Comparison of ENCODE assay signal across 9 cellular contexts in the genomic region with DNA sequence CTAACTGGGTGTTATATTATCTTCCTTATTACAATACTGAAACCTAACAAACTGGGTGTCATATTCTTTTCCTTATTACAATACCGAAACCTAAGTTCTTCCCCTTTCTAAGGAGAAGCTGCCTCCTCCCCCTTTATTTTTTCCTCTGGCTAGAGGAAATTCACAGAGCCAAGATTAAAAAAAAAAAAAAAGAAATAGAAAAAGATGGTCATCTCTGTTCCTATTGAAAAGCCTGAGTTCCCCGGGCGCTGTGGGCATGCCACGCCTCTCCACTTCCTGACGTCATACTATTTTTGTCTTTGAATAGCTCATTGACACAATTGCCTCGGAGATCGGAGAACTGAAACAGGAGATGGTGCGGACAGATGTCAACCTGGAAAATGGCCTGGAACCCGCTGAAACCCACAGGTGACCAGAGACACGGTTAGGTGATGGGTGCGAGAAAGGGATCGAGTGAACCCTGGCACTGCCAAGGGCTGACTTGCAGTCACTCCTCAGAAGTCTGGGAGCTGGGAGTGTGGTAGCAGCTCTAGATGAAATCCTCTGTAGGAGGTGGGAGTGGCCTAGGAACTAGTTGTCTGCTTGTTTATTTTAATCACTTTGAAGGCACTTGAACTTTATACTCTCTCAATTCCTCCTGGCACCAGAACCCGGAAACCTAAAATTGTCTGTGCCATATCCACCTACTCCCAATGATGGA.
A peak's percentile ranks its signal among the peaks of the same experiment; 100 is the strongest.
DNase-seq lines count a peak whose midpoint lies in the region; FAIRE-seq and TF ChIP-seq lines count a peak whose summit lies in the region.
"Had no signal": no experiment of that assay in that cellular context is flagged by ENCODE, and none has a peak within 500 bp of the region (broad histone marks: within the 10 kb centered on the region; RNA-seq: fewer than 3 reads in every experiment).

No MANE protein-coding gene starts in this region.

- H3K9ac ChIP-seq in mesenchymal stem cell (ENCODE audit: low read length) (no peak overlapping the region), mesendoderm (ENCODE audit: low read length) (no peak overlapping the region)

- H3K14ac ChIP-seq in mesenchymal stem cell (ENCODE audit: low read length in 2 of 2) = no peak overlapping the region

- H2AK5ac ChIP-seq in mesenchymal stem cell (ENCODE audit: low read length, severe bottlenecking) (no peak overlapping the region), mesendoderm (ENCODE audit: low read length) (no peak overlapping the region)

- no peak for TF ChIP-seq CTCF in breast epithelium (IDR thresholded peaks at IDR 0.05)

- intact Hi-C loops in breast epithelium (cut with DNase I; ENCODE audit: low total_unique reads) = no loop called here

- DNase-seq in CD1c-positive myeloid dendritic cell (ENCODE audit: extremely low spot score) (peak; percentile 95), NCI-H1436 (lab: John Stamatoyannopoulos, UW) (peak; percentile 58), breast epithelium (ENCODE audit: low spot score in 2 of 2) (peak; percentile 76 to 91), mesenchymal stem cell (peak; percentile 62), ACHN (no peak), urothelium cell line (ENCODE audit: low spot score) (no peak), mesendoderm (no peak)
- DNase-seq in activated naive CD4-positive, alpha-beta T cell (lab: John Stamatoyannopoulos, UW) = no peak

- H4K91ac ChIP-seq in mesenchymal stem cell (ENCODE audit: low read length) = no peak overlapping the region

- H3K18ac ChIP-seq in mesenchymal stem cell (ENCODE audit: low read depth in 1 of 2, low read length in 2 of 2) = peak overlapping the region in 1 of 2 experiments; percentile 63
- no peak overlapping the region for H3K18ac ChIP-seq in mesendoderm (ENCODE audit: low read length)

- H4K8ac ChIP-seq in mesenchymal stem cell (ENCODE audit: low read length) = peak overlapping the region; percentile 66
- H4K8ac ChIP-seq in mesendoderm (ENCODE audit: low read depth, low read length) = no peak overlapping the region

- peak overlapping the region; percentile 56 to 85 for H2BK12ac ChIP-seq in mesenchymal stem cell (ENCODE audit: low read length in 2 of 2)

- H3K27ac ChIP-seq in breast epithelium = peak overlapping the region; percentile 94 to 97
- H3K27ac ChIP-seq in mesenchymal stem cell (ENCODE audit: low read length, poor library complexity, severe bottlenecking) = no peak overlapping the region
- H3K27ac ChIP-seq in mesendoderm (ENCODE audit: low read depth, low read length) = no peak overlapping the region

- no peak overlapping the region for H2BK15ac ChIP-seq in mesenchymal stem cell (ENCODE audit: low read depth, poor library complexity, severe bottlenecking)
- H2BK15ac ChIP-seq in mesendoderm (replicated peaks; ENCODE audit: low read depth) = no peak overlapping the region

- H3K4ac ChIP-seq in mesenchymal stem cell (ENCODE audit: low read depth in 1 of 2, low read length in 2 of 2) (peak overlapping the region; percentile 42 to 60), mesendoderm (ENCODE audit: low read depth, low read length) (no peak overlapping the region)

- no peaks in the 10 kb centered on the region for H3K36me3 ChIP-seq in breast epithelium
- H3K36me3 ChIP-seq in mesenchymal stem cell (ENCODE audit: control insufficient read depth in 1 of 2, insufficient read depth in 2 of 2, low read depth in 1 of 2, low read length in 2 of 2) = peaks cover 24 to 28% of the 10 kb centered on the region in 2 experiments
- no peaks in the 10 kb centered on the region for H3K36me3 ChIP-seq in mesendoderm (ENCODE audit: control insufficient read depth, insufficient read depth, low read length)

- H3K79me2 ChIP-seq in mesendoderm (ENCODE audit: control insufficient read depth, insufficient read depth, low read length) = no peaks in the 10 kb centered on the region

- H2AFZ ChIP-seq in mesenchymal stem cell (ENCODE audit: low read depth, low read length) = no peak overlapping the region

- H4K5ac ChIP-seq in mesendoderm (ENCODE audit: low read length) = no peak overlapping the region

- H3K9me3 ChIP-seq in breast epithelium (no peaks in the 10 kb centered on the region), mesenchymal stem cell (ENCODE audit: control insufficient read depth, low read length) (no peaks in the 10 kb centered on the region)

- in situ Hi-C loops in ACHN (cut with HindIII; ENCODE audit: low pct_ligation_motif_present, low pct_unique_long_range_greater_than_20kb, low sequenced_read_pairs) = no loop called here

- H3K4me1 ChIP-seq in breast epithelium = peaks cover 3 to 16% of the 10 kb centered on the region in 2 donors
- H3K4me1 ChIP-seq in mesenchymal stem cell (ENCODE audit: control insufficient read depth, insufficient read depth, low read depth, low read length) = no peaks in the 10 kb centered on the region
- H3K4me1 ChIP-seq in mesendoderm (ENCODE audit: control insufficient read depth, low read depth, low read length) = no peaks in the 10 kb centered on the region

- no peak for FAIRE-seq in urothelium cell line (lab: Jason Lieb, UNC)
- FAIRE-seq: TTC549 had no signal

- H3K27me3 ChIP-seq in breast epithelium (no peaks in the 10 kb centered on the region), mesenchymal stem cell (ENCODE audit: control insufficient read depth in 1 of 2, insufficient read depth in 1 of 2, low read length in 2 of 2) (no peaks in the 10 kb centered on the region), mesendoderm (ENCODE audit: insufficient read depth, low read length, poor library complexity) (no peaks in the 10 kb centered on the region)

- TF ChIP-seq POLR2A in breast epithelium (IDR thresholded peaks at IDR 0.05) = no peak

- no peak overlapping the region for H3K4me2 ChIP-seq in mesenchymal stem cell (ENCODE audit: low read length, poor library complexity, severe bottlenecking)
- H3K4me2 ChIP-seq in mesendoderm (ENCODE audit: low read length) = no peak overlapping the region

- H2BK5ac ChIP-seq in mesenchymal stem cell (ENCODE audit: low read depth, low read length, poor library complexity, severe bottlenecking) (no peak overlapping the region), mesendoderm (ENCODE audit: low read length) (no peak overlapping the region)

- peaks cover 29% of the 10 kb centered on the region for H3K79me1 ChIP-seq in mesenchymal stem cell (replicated peaks; ENCODE audit: low read length, poor library complexity, severe bottlenecking)
- H3K79me1 ChIP-seq in mesendoderm (ENCODE audit: low read length) = no peaks in the 10 kb centered on the region

- no peak overlapping the region for H3K23ac ChIP-seq in mesenchymal stem cell (ENCODE audit: low read length in 2 of 2)
- H3K23ac ChIP-seq in mesendoderm (ENCODE audit: low read length) = no peak overlapping the region

- H3K4me3 ChIP-seq in breast epithelium = peak overlapping the region; percentile 25 to 64 (median 45)
- H3K4me3 ChIP-seq in mesenchymal stem cell (ENCODE audit: insufficient read depth in 1 of 2, low read depth in 1 of 2, low read length in 2 of 2) = no peak overlapping the region
- H3K4me3 ChIP-seq in mesendoderm (ENCODE audit: low read length) = no peak overlapping the region

- H2BK120ac ChIP-seq in mesenchymal stem cell (ENCODE audit: low read depth, low read length) (no peak overlapping the region), mesendoderm (ENCODE audit: low read depth, low read length) (no peak overlapping the region)

- 76% methylated on average over 13 of the region's 13 CpGs for WGBS in mesenchymal stem cell
- WGBS in mesendoderm (ENCODE audit: extremely low coverage, insufficient coverage, low lambda C conversion rate) = no CpG with 5 or more reads among the region's 13 CpGs

- H3K56ac ChIP-seq in mesendoderm (ENCODE audit: low read length) = no peak overlapping the region

Comparison
In these comparisons a context has a peak if more than half of its experiments do, and no peak if none do; other contexts are left out.
1. DNase-seq: peak in CD1c-positive myeloid dendritic cell (single experiment), NCI-H1436 (single experiment), breast epithelium (2 of 2) and mesenchymal stem cell (single experiment); none in ACHN (single experiment), urothelium cell line (single experiment), mesendoderm (single experiment) and activated naive CD4-positive, alpha-beta T cell (0 of 4).
2. H3K27ac ChIP-seq: peak in breast epithelium (2 of 2); none in mesenchymal stem cell (single experiment) and mesendoderm (single experiment).
3. H3K4me3 ChIP-seq: peak in breast epithelium (3 of 3); none in mesenchymal stem cell (0 of 2) and mesendoderm (single experiment).